Comparison of ENCODE assay signal across 9 cellular contexts in the genomic region with DNA sequence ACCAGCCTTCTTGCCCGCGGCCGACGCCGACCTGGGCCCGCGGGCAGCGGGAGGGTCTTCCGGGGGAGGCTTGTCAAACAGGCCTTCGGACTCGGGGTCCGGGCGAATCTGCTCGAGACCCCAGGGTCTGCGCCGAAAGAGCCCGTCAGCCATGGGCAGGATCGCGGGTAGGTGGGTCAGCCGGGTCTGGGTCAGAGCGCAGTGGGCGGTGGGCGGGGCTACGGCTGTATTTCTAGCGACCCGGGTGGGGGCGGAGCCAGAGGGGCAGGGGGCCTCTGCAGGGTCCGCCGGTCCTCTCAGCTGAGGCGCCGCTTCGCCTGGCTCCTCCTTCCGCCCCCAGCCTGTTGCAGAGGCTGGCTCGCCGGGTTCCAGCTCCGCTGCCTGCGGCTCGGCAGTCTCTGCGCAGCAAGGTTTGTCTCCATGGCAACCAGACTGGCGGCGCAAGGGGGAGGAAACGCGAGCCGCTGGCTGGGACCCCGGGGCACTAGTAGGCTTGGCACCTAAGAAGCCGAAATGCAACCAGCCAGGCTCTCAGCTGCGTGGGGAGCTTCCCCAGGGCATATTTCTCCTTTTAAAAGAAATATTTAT. TPM values are rescaled to one million over a fixed set of nuclear protein-coding genes. Genes with fewer than 3 reads are reported as not detected.
DNase-seq lines count a peak whose midpoint lies in the region; ATAC-seq, FAIRE-seq and TF ChIP-seq lines count a peak whose summit lies in the region.
"Had no signal": no experiment of that assay in that cellular context is flagged by ENCODE, and none has a peak within 500 bp of the region (broad histone marks: within the 10 kb centered on the region; RNA-seq: fewer than 3 reads in every experiment).

No MANE protein-coding gene starts in this region.

- no peak overlapping the region for H3K27ac ChIP-seq in gastrocnemius medialis

- H3K4me1 ChIP-seq in iPS-15b (ENCODE audit: control insufficient read depth, insufficient read depth, low read length) (peaks cover 3% of the 10 kb centered on the region), gastrocnemius medialis (peaks cover 9 to 17% of the 10 kb centered on the region in 2 donors)

- H3K36me3 ChIP-seq in iPS-15b (ENCODE audit: control insufficient read depth, insufficient read depth, low read length) (no peaks in the 10 kb centered on the region), gastrocnemius medialis (no peaks in the 10 kb centered on the region)

- H3K36me3 Mint-ChIP-seq in MCF 10A (ENCODE audit: insufficient read depth, unreplicated experiment) = no peaks in the 10 kb centered on the region

- H3K9me3 ChIP-seq in iPS-15b (ENCODE audit: control insufficient read depth, insufficient read depth, low read length) = no peaks in the 10 kb centered on the region
- H3K9me3 ChIP-seq in gastrocnemius medialis = no peaks in the 10 kb centered on the region

- DNase-seq in GM12891 (ENCODE audit: insufficient read length, low spot score) = peak; percentile 94
- peak; percentile 91 to 94 for DNase-seq in NCI-H1930 (lab: John Stamatoyannopoulos, UW)
- DNase-seq in MCF 10A (ENCODE audit: unreplicated experiment) = peak; percentile 17
- peak; percentile 12 to 32 for DNase-seq in gastrocnemius medialis
- no peak for DNase-seq in HT-29 (ENCODE audit: low spot score)

- peak; percentile 76 for FAIRE-seq in GM12891 (lab: Jason Lieb, UNC)
- FAIRE-seq: islet of Langerhans had no signal

- ATAC-seq in gastrocnemius medialis = peak in 1 of 2 donors; percentile 39
- ATAC-seq in GM18519 (IDR thresholded peaks at IDR 0.05; ENCODE audit: low FRiP score, unreplicated experiment) = no peak

- no peak overlapping the region for H3K27ac Mint-ChIP-seq in MCF 10A (ENCODE audit: low read depth, unreplicated experiment)

- H3K4me1 Mint-ChIP-seq in MCF 10A (ENCODE audit: insufficient read depth, unreplicated experiment) = peaks cover 5% of the 10 kb centered on the region

- no peak overlapping the region for H3K9ac ChIP-seq in iPS-15b (ENCODE audit: low read depth, low read length)

- TF ChIP-seq POLR2A in GM12891 (IDR thresholded peaks at IDR 0.05; ENCODE audit: low read depth, low read length) (no peak), gastrocnemius medialis (IDR thresholded peaks at IDR 0.05) (no peak)

- in situ Hi-C loops in gastrocnemius medialis (cut with MboI; ENCODE audit: low sequenced_read_pairs in 4 of 4) = no loop called here

- H3K9me3 Mint-ChIP-seq in MCF 10A (ENCODE audit: unreplicated experiment) = no peaks in the 10 kb centered on the region

- TF ChIP-seq CTCF in WI38 (IDR thresholded peaks at IDR 0.05; ENCODE audit: low read depth, low read length) = no peak
- TF ChIP-seq CTCF in MCF 10A (IDR thresholded peaks at IDR 0.05; ENCODE audit: unreplicated experiment) = no peak
- TF ChIP-seq CTCF in gastrocnemius medialis (IDR thresholded peaks at IDR 0.05 in 4 of 5, conservative IDR thresholded peaks at IDR 0.05 in 1 of 5) = no peak

- peaks cover 11% of the 10 kb centered on the region for H3K27me3 Mint-ChIP-seq in MCF 10A (ENCODE audit: insufficient read depth, unreplicated experiment)

- peak overlapping the region; percentile 83 for H3K4me3 ChIP-seq in WI38 (ENCODE audit: low read depth, low read length)
- H3K4me3 ChIP-seq in iPS-15b (ENCODE audit: low read depth, low read length) = peak overlapping the region; percentile 74
- H3K4me3 ChIP-seq in gastrocnemius medialis = peak overlapping the region; percentile 56 to 74 (median 56)

- BruUV-seq in MCF 10A (replicated peaks; lab: Mats Ljungman, UMichigan) = no TSS peak

- peak overlapping the region; percentile 67 for H3K4me3 Mint-ChIP-seq in MCF 10A (ENCODE audit: unreplicated experiment)

- CTCF ChIA-PET in MCF 10A (lab: Yijun Ruan, JAX) = interaction anchor here (0.6 to 1.2 kb wide), 3 partner anchors 87 to 1906 kb away, joined by 3 read pairs; no protein-coding TSS in a partner anchor

- intact Hi-C loops in MCF 10A (cut with micrococcal nuclease) (no loop called here), gastrocnemius medialis (cut with DNase I; ENCODE audit: low total_unique reads) (no loop called here)

- peaks cover 55% of the 10 kb centered on the region for H3K27me3 ChIP-seq in iPS-15b (ENCODE audit: control insufficient read depth, insufficient read depth, low read length)
- peaks cover 6 to 14% (median 14%) of the 10 kb centered on the region in 3 donors for H3K27me3 ChIP-seq in gastrocnemius medialis

- POLR2A ChIA-PET in MCF 10A (lab: Yijun Ruan, JAX) = interaction anchor here (1.1 to 1.5 kb wide), 2 partner anchors 15 to 19 kb away, joined by 3 to 4 read pairs; partner anchors contain the start of genes DERL2 and MIS12

TF ChIP-seq in GM12891, 5 proteins besides CTCF, POLR2A, EP300 and RAD21:
- TF ChIP-seq POU2F2 (IDR thresholded peaks at IDR 0.05; ENCODE audit: low read depth, low read length) (no peak), SPI1 (IDR thresholded peaks at IDR 0.05; ENCODE audit: low read depth, low read length) (no peak), PAX5 (IDR thresholded peaks at IDR 0.05; ENCODE audit: insufficient read depth, low read length, severe bottlenecking) (no peak), POLR2AphosphoS5 (IDR thresholded peaks at IDR 0.05; ENCODE audit: low read depth, low read length) (no peak), TAF1 (IDR thresholded peaks at IDR 0.05; ENCODE audit: low read depth, low read length) (no peak)

RNA-seq across cellular contexts. Expression of gene MIS12, which starts 14.5 kb away (rescaled TPM):
- 12.9 TPM for polyA plus RNA-seq in GM12891 (2012; ENCODE audit: low read depth, missing spikeins)
- total RNA-seq in MCF 10A (2022) (32.8 and 44.2 TPM in 2 replicates), gastrocnemius medialis (10 to 100 TPM in 3 of 4 donors, 1 to 10 TPM in 1; 9.1 to 45.3 (median 19.3) TPM)
- total RNA-seq in HT-29 (2014; rRNA removed; shearing (Covaris generic)) = 8.2 and 10.5 TPM in 2 replicates

RNA-seq across cellular contexts. Expression of gene DERL2, which starts 14.9 kb away (rescaled TPM):
- 48.9 TPM for polyA plus RNA-seq in GM12891 (2012; ENCODE audit: low read depth, missing spikeins)
- 107 and 125 TPM in 2 replicates for total RNA-seq in MCF 10A (2022)
- 10 to 100 TPM; 26.5 to 33.9 (median 31.7) TPM for total RNA-seq in gastrocnemius medialis
- total RNA-seq in HT-29 (2014; rRNA removed; shearing (Covaris generic)) = 12.0 and 18.3 TPM in 2 replicates

RNA-seq across cellular contexts. Expression of gene DHX33, which starts 32.1 kb away (rescaled TPM):
- polyA plus RNA-seq in GM12891 (2012; ENCODE audit: low read depth, missing spikeins) = 8.6 TPM
- 32.1 and 41.0 TPM in 2 replicates for total RNA-seq in MCF 10A (2022)
- total RNA-seq in gastrocnemius medialis = 10 to 100 TPM in 2 of 4 donors, 1 to 10 TPM in 2; 5.9 to 10.9 (median 9.2) TPM
- total RNA-seq in HT-29 (2014; rRNA removed; shearing (Covaris generic)) = 9.4 and 9.9 TPM in 2 replicates
